Comparison of ENCODE assay signal across 9 cellular contexts in the genomic region with DNA sequence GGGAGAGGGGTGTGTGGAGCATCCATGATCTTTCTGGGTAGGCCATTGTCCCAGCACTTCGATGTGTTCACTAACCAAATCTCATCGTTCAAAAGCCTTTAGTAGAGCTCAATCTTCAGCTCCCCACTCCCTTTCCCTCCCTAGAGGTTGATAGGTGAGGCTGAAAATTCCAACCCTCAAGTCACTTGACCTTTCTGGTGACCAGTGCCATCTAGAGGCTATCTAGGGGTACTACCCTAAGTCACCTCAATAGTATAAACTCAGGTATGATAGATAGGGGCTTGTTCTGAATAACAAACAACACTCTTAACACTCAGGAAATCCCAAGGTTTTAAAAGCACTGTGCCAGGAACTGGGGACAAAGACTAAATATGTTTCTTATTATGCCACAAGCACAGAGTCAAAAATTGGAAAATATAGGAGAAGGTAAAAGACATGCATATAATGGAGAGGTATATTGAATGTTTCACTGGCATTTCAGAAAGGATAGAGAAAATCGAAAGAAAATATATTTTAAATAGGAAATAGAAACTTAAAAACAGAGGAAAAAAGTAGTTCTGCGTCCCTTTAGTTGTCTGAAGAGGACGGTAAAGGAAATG. TPM values are rescaled to one million over a fixed set of nuclear protein-coding genes. Genes with fewer than 3 reads are reported as not detected.
DNase-seq lines count a peak whose midpoint lies in the region; ATAC-seq, FAIRE-seq and TF ChIP-seq lines count a peak whose summit lies in the region.
"Had no signal": no experiment of that assay in that cellular context is flagged by ENCODE, and none has a peak within 500 bp of the region (broad histone marks: within the 10 kb centered on the region; RNA-seq: fewer than 3 reads in every experiment).

No MANE protein-coding gene starts in this region.

- H3K4me2 ChIP-seq in keratinocyte (ENCODE audit: control insufficient read depth, extremely low read depth, insufficient read depth, low read depth, low read length): no peak overlapping the region
- H3K4me2 ChIP-seq: BLaER1 treated with 17β-estradiol and CSF1 and Interleukin-3, amounts not matched to agents 10 nM and 100 nM had no signal

- no peaks in the 10 kb centered on the region for H3K9me1 ChIP-seq in keratinocyte (ENCODE audit: control insufficient read depth, extremely low read depth, insufficient read depth, low read length)

- H3K36me3 ChIP-seq in H7 (replicated peaks; ENCODE audit: control insufficient read depth, insufficient read depth, low read length) (no peaks in the 10 kb centered on the region), keratinocyte (ENCODE audit: control insufficient read depth in 2 of 2, extremely low read depth in 1 of 2, insufficient read depth in 2 of 2, low read length in 2 of 2) (no peaks in the 10 kb centered on the region)
- H3K36me3 ChIP-seq: BLaER1 treated with 17β-estradiol and CSF1 and Interleukin-3, amounts not matched to agents 10 nM and 100 nM had no signal

- H3K27ac Mint-ChIP-seq in activated T-helper 17 cell treated with anti-CD3 and anti-CD28 coated beads, Interleukin-2, amount 50 U/mL, for 72 hours: no peak overlapping the region

- peak; percentile 57 to 82 (median 73) for TF ChIP-seq CTCF in keratinocyte (optimal IDR thresholded peaks at IDR 0.05 in 1 of 3, IDR thresholded peaks at IDR 0.05 in 1 of 3, conservative IDR thresholded peaks at IDR 0.05 in 1 of 3; ENCODE audit: extremely low read depth in 1 of 3, insufficient read depth in 2 of 3, low read length in 3 of 3)

- H3K9ac ChIP-seq in keratinocyte (ENCODE audit: control insufficient read depth, extremely low read depth, insufficient read depth, low read length): no peak overlapping the region
- H3K9ac ChIP-seq: BLaER1 treated with 17β-estradiol and CSF1 and Interleukin-3, amounts not matched to agents 10 nM and 100 nM had no signal

- ATAC-seq in activated T-helper 17 cell treated with anti-CD3 and anti-CD28 coated beads, Interleukin-2, amount 50 U/mL, for 72 hours (replicated peaks): peak; percentile 77
- ATAC-seq in GM19397 (IDR thresholded peaks at IDR 0.05; ENCODE audit: unreplicated experiment): no peak

- H3K27me3 ChIP-seq in H7 (ENCODE audit: control insufficient read depth, insufficient read depth, low read length) (no peaks in the 10 kb centered on the region), keratinocyte (ENCODE audit: control insufficient read depth, extremely low read depth, insufficient read depth, low read length) (no peaks in the 10 kb centered on the region)
- H3K27me3 ChIP-seq: BLaER1 treated with 17β-estradiol and CSF1 and Interleukin-3, amounts not matched to agents 10 nM and 100 nM had no signal

- H3K4me1 Mint-ChIP-seq in activated T-helper 17 cell treated with anti-CD3 and anti-CD28 coated beads, Interleukin-2, amount 50 U/mL, for 72 hours: peaks cover 7% of the 10 kb centered on the region

- no peaks in the 10 kb centered on the region for H3K9me3 ChIP-seq in keratinocyte (ENCODE audit: control insufficient read depth, low read depth, low read length)
- H3K9me3 ChIP-seq: BLaER1 treated with 17β-estradiol and CSF1 and Interleukin-3, amounts not matched to agents 10 nM and 100 nM had no signal

- FAIRE-seq in keratinocyte (lab: Jason Lieb, UNC): no peak

- dilution Hi-C loops in keratinocyte (cut with MboI; ENCODE audit: extremely low pct_ligation_motif_present, low sequenced_read_pairs): no loop called here

- H2AFZ ChIP-seq in keratinocyte (ENCODE audit: control insufficient read depth, low read length): no peak overlapping the region

- no peak overlapping the region for H3K27ac ChIP-seq in keratinocyte (ENCODE audit: control insufficient read depth, insufficient read depth, low read length)
- H3K27ac ChIP-seq: BLaER1 treated with 17β-estradiol and CSF1 and Interleukin-3, amounts not matched to agents 10 nM and 100 nM had no signal

- H3K4me3 ChIP-seq in H7 (ENCODE audit: insufficient read depth, low read depth, low read length) (no peak overlapping the region), keratinocyte (ENCODE audit: control insufficient read depth in 2 of 3, extremely low read depth in 1 of 3, insufficient read depth in 2 of 3, low read depth in 1 of 3, low read length in 3 of 3) (no peak overlapping the region)
- H3K4me3 ChIP-seq: BLaER1 treated with 17β-estradiol and CSF1 and Interleukin-3, amounts not matched to agents 10 nM and 100 nM had no signal

- H3K9me3 Mint-ChIP-seq in activated T-helper 17 cell treated with anti-CD3 and anti-CD28 coated beads, Interleukin-2, amount 50 U/mL, for 72 hours: no peaks in the 10 kb centered on the region

- H3K27me3 Mint-ChIP-seq in activated T-helper 17 cell treated with anti-CD3 and anti-CD28 coated beads, Interleukin-2, amount 50 U/mL, for 72 hours: peaks cover 1% of the 10 kb centered on the region

- H3K4me1 ChIP-seq in keratinocyte (ENCODE audit: control insufficient read depth, extremely low read depth, insufficient read depth, low read length): no peaks in the 10 kb centered on the region
- H3K4me1 ChIP-seq: BLaER1 treated with 17β-estradiol and CSF1 and Interleukin-3, amounts not matched to agents 10 nM and 100 nM had no signal

- H3K4me3 Mint-ChIP-seq in activated T-helper 17 cell treated with anti-CD3 and anti-CD28 coated beads, Interleukin-2, amount 50 U/mL, for 72 hours: no peak overlapping the region

- DNase-seq in NCI-H2081 (lab: John Stamatoyannopoulos, UW) (peak; percentile 7 to 38), NCI-H2081 treated with DMSO at 0.1 percent for 48 hours (lab: John Stamatoyannopoulos, UW) (no peak), H7 (peak; percentile 62), NCI-H226 (peak; percentile 6), keratinocyte (ENCODE audit: low read depth, low spot score) (peak; percentile 5)
- no peak for DNase-seq in activated effector memory CD4-positive, alpha-beta T cell treated with Interleukin-2 at 50 U/mL for 16 hours

- no peaks in the 10 kb centered on the region for H3K79me2 ChIP-seq in keratinocyte (ENCODE audit: control insufficient read depth, insufficient read depth, low read length)

- no peaks in the 10 kb centered on the region for H3K36me3 Mint-ChIP-seq in activated T-helper 17 cell treated with anti-CD3 and anti-CD28 coated beads, Interleukin-2, amount 50 U/mL, for 72 hours (ENCODE audit: low read depth)

- no peaks in the 10 kb centered on the region for H4K20me1 ChIP-seq in keratinocyte (ENCODE audit: control insufficient read depth, extremely low read depth, insufficient read depth, low read length)
- H4K20me1 ChIP-seq: BLaER1 treated with 17β-estradiol and CSF1 and Interleukin-3, amounts not matched to agents 10 nM and 100 nM had no signal

RNA-seq across cellular contexts. Expression of gene CD53, which starts 42.9 kb away (rescaled TPM):
- 0.14 and 0.26 TPM in 2 replicates for total RNA-seq in H7 (2014; rRNA removed; shearing (Covaris generic))
- total RNA-seq in activated T-helper 17 cell treated with anti-CD3 and anti-CD28 coated beads, Interleukin-2, amount 50 U/mL, for 72 hours: 100 to 1,000 TPM; 315 to 427 TPM
- 0.09 to 0.58 TPM (median 0.19 TPM) in 3 replicates for polyA plus RNA-seq in keratinocyte
- not detected for polyA plus RNA-seq in keratinocyte (2011; ENCODE audit: low read depth)
- not detected in 2 replicates for polyA plus RNA-seq in keratinocyte (2011; cell fraction: cytosol; rRNA removed)
- 0.22 TPM in 1 of 2 replicates, not detected in the other for polyA plus RNA-seq in keratinocyte (2011; cell fraction: nucleus; rRNA removed)
- not detected in 2 replicates for polyA plus RNA-seq in keratinocyte (2012; ENCODE audit: low replicate concordance)
- 0.66 TPM in 1 of 3 replicates, not detected in the others for polyA minus RNA-seq in keratinocyte
- polyA minus RNA-seq in keratinocyte (2011; cell fraction: cytosol; rRNA and poly(A)+ RNA removed): not detected
- 0.78 TPM in 1 of 2 replicates, not detected in the other for polyA minus RNA-seq in keratinocyte (2011; cell fraction: nucleus; rRNA and poly(A)+ RNA removed)

Comparison
In these comparisons a context has a peak if more than half of its experiments do, and no peak if none do; other contexts are left out.
1. DNase-seq: peak in NCI-H2081 (2 of 2), H7 (single experiment), NCI-H226 (single experiment) and keratinocyte (single experiment); none in NCI-H2081 treated with DMSO at 0.1 percent for 48 hours (single experiment) and activated effector memory CD4-positive, alpha-beta T cell treated with Interleukin-2 at 50 U/mL for 16 hours (single experiment).
2. RNA of gene CD53, which starts 42.9 kb away (total RNA-seq): 315 to 427 TPM in activated T-helper 17 cell treated with anti-CD3 and anti-CD28 coated beads, Interleukin-2, amount 50 U/mL, for 72 hours; 0.14 to 0.26 TPM in H7; every median in the first group is over 100 times any median in the second.